ENCODE assay signal across 11 cellular contexts in the genomic region with DNA sequence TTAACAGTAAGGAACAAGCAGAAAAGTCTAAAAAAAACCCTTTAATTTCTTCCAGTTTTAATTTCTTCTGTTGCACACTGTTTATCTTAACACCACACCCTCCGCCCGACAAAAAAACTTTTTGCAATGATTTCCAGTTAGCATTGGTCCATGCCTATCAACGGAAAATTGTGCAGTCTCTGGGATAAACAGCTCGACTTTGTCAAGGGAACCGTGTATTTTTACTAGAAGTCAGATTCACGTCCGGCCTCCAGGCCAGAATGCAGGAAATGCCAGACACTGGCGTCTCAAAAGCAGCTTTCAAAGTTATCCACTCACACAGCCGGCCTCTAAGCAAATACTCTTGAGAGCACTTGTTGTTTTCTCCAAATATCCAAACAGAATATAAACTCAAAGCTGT. TPM values are rescaled to one million over a fixed set of nuclear protein-coding genes. Genes with fewer than 3 reads are reported as not detected.
DNase-seq lines count a peak whose midpoint lies in the region; ATAC-seq and TF ChIP-seq lines count a peak whose summit lies in the region.
"Had no signal": no experiment of that assay in that cellular context is flagged by ENCODE, and none has a peak within 500 bp of the region (broad histone marks: within the 10 kb centered on the region; RNA-seq: fewer than 3 reads in every experiment).

No MANE protein-coding gene starts in this region.

- H3K4me3 ChIP-seq in GM23338: no peak overlapping the region
- H3K4me3 ChIP-seq in skeletal muscle tissue (ENCODE audit: low read length in 3 of 3): no peak overlapping the region
- H3K4me3 ChIP-seq: neural progenitor cell had no signal

- peaks cover 29% of the 10 kb centered on the region; the same call in 1 of the 2 replicates for H3F3A ChIP-seq in GM23338 (replicated peaks; ENCODE audit: low read depth)

- peaks cover 41% of the 10 kb centered on the region for H3K36me3 ChIP-seq in GM23338 (ENCODE audit: insufficient read depth)
- peaks cover 0 to 15% (median 8%) of the 10 kb centered on the region in 3 donors for H3K36me3 ChIP-seq in skeletal muscle tissue (ENCODE audit: control insufficient read depth in 3 of 3, insufficient read depth in 3 of 3, low read length in 3 of 3)

- peaks cover 13% of the 10 kb centered on the region for H4K20me1 ChIP-seq in GM23338 (replicated peaks; ENCODE audit: insufficient read depth)

- no peak overlapping the region for H2AFZ ChIP-seq in GM23338
- H2AFZ ChIP-seq: neural progenitor cell had no signal

- H3K4me3 Mint-ChIP-seq in GM23338: no peak overlapping the region
- H3K4me3 Mint-ChIP-seq in activated naive CD8-positive, alpha-beta T cell treated with anti-CD3 and anti-CD28 coated beads for 36 hours: no peak overlapping the region
- H3K4me3 Mint-ChIP-seq: neural progenitor cell had no signal

- peaks cover 44% of the 10 kb centered on the region for H3K36me3 Mint-ChIP-seq in GM23338 (ENCODE audit: low read depth)
- peaks cover 52% of the 10 kb centered on the region for H3K36me3 Mint-ChIP-seq in activated naive CD8-positive, alpha-beta T cell treated with anti-CD3 and anti-CD28 coated beads for 36 hours

- H3K4me1 ChIP-seq in GM23338 (ENCODE audit: insufficient read depth) (peaks cover 11% of the 10 kb centered on the region), skeletal muscle tissue (ENCODE audit: control insufficient read depth in 3 of 3, insufficient read depth in 3 of 3, low read length in 3 of 3) (peaks cover 4 to 9% (median 8%) of the 10 kb centered on the region in 3 donors)

- DNase-seq in GM23338 (ENCODE audit: low spot score): peak; percentile 23
- no peak for DNase-seq in activated naive CD8-positive, alpha-beta T cell treated with anti-CD3 and anti-CD28 coated beads for 36 hours
- peak; percentile 64 for DNase-seq in left cardiac atrium
- DNase-seq in NCI-H446 treated with DMSO at 0.1 percent for 48 hours (lab: John Stamatoyannopoulos, UW): no peak
- DNase-seq: activated gamma-delta T cell treated with Interleukin-2 at 50 U/mL for 16 hours had no signal

- no peak for ATAC-seq in GM23338
- ATAC-seq in left cardiac atrium: peak; percentile 49 to 62
- ATAC-seq in GM18517 (IDR thresholded peaks at IDR 0.05; ENCODE audit: unreplicated experiment): no peak
- ATAC-seq in GM19395 (IDR thresholded peaks at IDR 0.05; ENCODE audit: unreplicated experiment): no peak
- ATAC-seq in GM21576 (IDR thresholded peaks at IDR 0.05; ENCODE audit: unreplicated experiment): no peak

- intact Hi-C loops in left cardiac atrium (cut with DNase I): loop anchor here in 1 of 2 donors (10.0 kb wide), 1 partner anchor 160 kb away; the partner anchor contains the start of gene RPS27

- H3K4me2 ChIP-seq in GM23338: peak overlapping the region; percentile 31
- H3K4me2 ChIP-seq: neural progenitor cell had no signal

- peaks cover 3% of the 10 kb centered on the region; the same call in 1 of the 2 replicates for H3K79me2 ChIP-seq in GM23338 (replicated peaks; ENCODE audit: insufficient read depth)

- H3K27ac ChIP-seq in GM23338 (ENCODE audit: low read depth) (peak overlapping the region; percentile 89), skeletal muscle tissue (ENCODE audit: low read depth, low read length) (peak overlapping the region; percentile 80)
- H3K27ac ChIP-seq: neural progenitor cell had no signal

- H3K9me3 ChIP-seq in skeletal muscle tissue (ENCODE audit: control insufficient read depth in 3 of 3, low read length in 3 of 3): no peaks in the 10 kb centered on the region

- H3K9me2 ChIP-seq in GM23338 (ENCODE audit: insufficient read depth): no peaks in the 10 kb centered on the region

- H3K9me3 Mint-ChIP-seq in GM23338: no peaks in the 10 kb centered on the region
- peaks cover 8% of the 10 kb centered on the region for H3K9me3 Mint-ChIP-seq in activated naive CD8-positive, alpha-beta T cell treated with anti-CD3 and anti-CD28 coated beads for 36 hours
- H3K9me3 Mint-ChIP-seq: neural progenitor cell had no signal

- no peak overlapping the region for H3K27ac Mint-ChIP-seq in GM23338
- peak overlapping the region; percentile 80 for H3K27ac Mint-ChIP-seq in activated naive CD8-positive, alpha-beta T cell treated with anti-CD3 and anti-CD28 coated beads for 36 hours

- H3K9ac ChIP-seq in skeletal muscle tissue (ENCODE audit: low read depth in 1 of 3, low read length in 3 of 3): peak overlapping the region in 1 of 3 donors; percentile 27
- H3K9ac ChIP-seq: neural progenitor cell had no signal

- TF ChIP-seq CTCF in GM23338 (conservative IDR thresholded peaks at IDR 0.05; ENCODE audit: low read depth in 2 of 2): no peak

- H3K4me1 Mint-ChIP-seq in GM23338: peaks cover 32% of the 10 kb centered on the region
- H3K4me1 Mint-ChIP-seq in activated naive CD8-positive, alpha-beta T cell treated with anti-CD3 and anti-CD28 coated beads for 36 hours: peaks cover 55% of the 10 kb centered on the region

- H3K27me3 Mint-ChIP-seq in GM23338 (ENCODE audit: insufficient read depth, low read depth, poor library complexity): peaks cover 5% of the 10 kb centered on the region
- H3K27me3 Mint-ChIP-seq in activated naive CD8-positive, alpha-beta T cell treated with anti-CD3 and anti-CD28 coated beads for 36 hours: no peaks in the 10 kb centered on the region

- H3K27me3 ChIP-seq in GM23338 (ENCODE audit: insufficient read depth) (no peaks in the 10 kb centered on the region), skeletal muscle tissue (ENCODE audit: control insufficient read depth in 3 of 3, insufficient read depth in 3 of 3, low read length in 3 of 3) (no peaks in the 10 kb centered on the region)
- H3K27me3 ChIP-seq: neural progenitor cell had no signal

RNA-seq across cellular contexts. Expression of gene NUP210L, which starts 0.4 kb away (rescaled TPM):
- not detected in 2 replicates for total RNA-seq in GM23338 (2014; rRNA removed; shearing (Covaris generic))
- polyA plus RNA-seq in GM23338 (2016; fragmentation: Nextera tagmentation; extraction: Ambion mirVana): 0.10 and 0.19 TPM in 2 replicates
- total RNA-seq in activated naive CD8-positive, alpha-beta T cell treated with anti-CD3 and anti-CD28 coated beads for 36 hours: under 1 TPM in 1 of 2 experiments, not detected in 1; 0.04 TPM
- under 1 TPM; 0.13 to 0.74 TPM for total RNA-seq in left cardiac atrium
- total RNA-seq in skeletal muscle tissue: under 0.01 TPM

RNA-seq across cellular contexts. Expression of gene TPM3, which starts 36.6 kb away (rescaled TPM):
- total RNA-seq in GM23338 (2014; rRNA removed; shearing (Covaris generic)): 685 and 747 TPM in 2 replicates
- 502 and 544 TPM in 2 replicates for polyA plus RNA-seq in GM23338 (2016; fragmentation: Nextera tagmentation; extraction: Ambion mirVana)
- 100 to 1,000 TPM; 725 to 753 TPM for total RNA-seq in activated naive CD8-positive, alpha-beta T cell treated with anti-CD3 and anti-CD28 coated beads for 36 hours
- total RNA-seq in left cardiac atrium (100 to 1,000 TPM; 287 to 561 TPM), skeletal muscle tissue (202 TPM)

RNA-seq across cellular contexts. Expression of gene CFAP141, which starts 50.9 kb away (rescaled TPM):
- not detected in 2 replicates for total RNA-seq in GM23338 (2014; rRNA removed; shearing (Covaris generic))
- not detected in 2 replicates for polyA plus RNA-seq in GM23338 (2016; fragmentation: Nextera tagmentation; extraction: Ambion mirVana)
- total RNA-seq in activated naive CD8-positive, alpha-beta T cell treated with anti-CD3 and anti-CD28 coated beads for 36 hours: not detected
- total RNA-seq in left cardiac atrium (not detected), skeletal muscle tissue (not detected)
- polyA plus RNA-seq: thymus had no signal

Comparison
In these comparisons a context has a peak if more than half of its experiments do, and no peak if none do; other contexts are left out.
1. ATAC-seq: peak in left cardiac atrium (2 of 2); none in GM23338 (single experiment), GM18517 (single experiment), GM19395 (single experiment) and GM21576 (single experiment).
2. DNase-seq: peak in GM23338 (single experiment) and left cardiac atrium (single experiment); none in activated naive CD8-positive, alpha-beta T cell treated with anti-CD3 and anti-CD28 coated beads for 36 hours (single experiment) and NCI-H446 treated with DMSO at 0.1 percent for 48 hours (single experiment).